Comparison of ENCODE assay signal across 8 cellular contexts in the genomic region with DNA sequence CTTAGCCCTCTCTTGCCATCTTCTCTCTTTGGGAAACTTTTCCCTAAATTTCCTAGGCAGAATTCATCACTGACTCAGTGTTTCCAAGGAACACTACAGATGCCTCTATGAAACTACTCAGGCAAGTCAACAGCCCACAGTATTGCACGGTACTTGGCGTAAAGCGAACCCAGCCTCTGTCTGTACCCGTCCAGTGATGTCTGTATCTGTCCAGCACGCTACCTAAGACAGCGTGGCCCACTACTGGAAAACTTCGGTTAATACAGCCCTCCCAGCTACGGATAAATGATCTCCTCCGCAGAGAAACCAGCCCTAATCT. TPM values are rescaled to one million over a fixed set of nuclear protein-coding genes. Genes with fewer than 3 reads are reported as not detected.
DNase-seq lines count a peak whose midpoint lies in the region; ATAC-seq and TF ChIP-seq lines count a peak whose summit lies in the region.

No MANE protein-coding gene starts in this region.

- DNase-seq in activated naive CD4-positive, alpha-beta T cell treated with anti-CD3 and anti-CD28 coated beads, Interleukin-2, amount 10 ng/mL, durations not matched to agents 7 days and 5 days = no peak
- DNase-seq in activated naive CD4-positive, alpha-beta T cell (lab: John Stamatoyannopoulos, UW) = no peak
- no peak for DNase-seq in activated naive CD4-positive, alpha-beta T cell treated with anti-CD3 and anti-CD28 coated beads, Interleukin-2, amount 50 U/mL, for 72 hours (ENCODE audit: low spot score in 2 of 2)
- DNase-seq in hepatic stellate cell (ENCODE audit: low spot score) = peak; percentile 49
- DNase-seq in superior temporal gyrus (ENCODE audit: extremely low spot score) = no peak
- no peak for DNase-seq in GM20000 (ENCODE audit: low spot score)

- H3K27ac ChIP-seq in skin epidermis = peak overlapping the region in 20 of 21 experiments; percentile 20 to 93 (median 84)

- TF ChIP-seq CTCF in GM20000 (IDR thresholded peaks at IDR 0.05; ENCODE audit: extremely low read depth, missing control alignments) = no peak

- CTCF ChIA-PET in activated naive CD4-positive, alpha-beta T cell treated with anti-CD3 and anti-CD28 coated beads, Interleukin-2, amount 10 ng/mL, durations not matched to agents 7 days and 5 days (lab: Charles Lee) = interaction anchor here (1.4 to 1.6 kb wide), 2 partner anchors 9 to 33 kb away, joined by 3 to 4 read pairs; no protein-coding TSS in a partner anchor

- no peaks in the 10 kb centered on the region for H3K9me3 Mint-ChIP-seq in activated naive CD4-positive, alpha-beta T cell treated with anti-CD3 and anti-CD28 coated beads, Interleukin-2, amount 10 ng/mL, durations not matched to agents 7 days and 5 days
- no peaks in the 10 kb centered on the region for H3K9me3 Mint-ChIP-seq in activated naive CD4-positive, alpha-beta T cell treated with anti-CD3 and anti-CD28 coated beads, Interleukin-2, amount 50 U/mL, for 72 hours

- ATAC-seq in HG03378 (IDR thresholded peaks at IDR 0.05; ENCODE audit: unreplicated experiment) = peak; percentile 26
- ATAC-seq in activated naive CD4-positive, alpha-beta T cell treated with anti-CD3 and anti-CD28 coated beads, Interleukin-2, amount 50 U/mL, for 72 hours = peak; percentile 48

- H3K4me3 ChIP-seq in skin epidermis = peak overlapping the region; percentile 74 to 98 (median 89)

- peak overlapping the region; percentile 95 for H3K4me3 Mint-ChIP-seq in activated naive CD4-positive, alpha-beta T cell treated with anti-CD3 and anti-CD28 coated beads, Interleukin-2, amount 10 ng/mL, durations not matched to agents 7 days and 5 days

- H3K27me3 Mint-ChIP-seq in activated naive CD4-positive, alpha-beta T cell treated with anti-CD3 and anti-CD28 coated beads, Interleukin-2, amount 10 ng/mL, durations not matched to agents 7 days and 5 days = peaks cover 17% of the 10 kb centered on the region

- H3K4me1 Mint-ChIP-seq in activated naive CD4-positive, alpha-beta T cell treated with anti-CD3 and anti-CD28 coated beads, Interleukin-2, amount 10 ng/mL, durations not matched to agents 7 days and 5 days = peaks cover 35% of the 10 kb centered on the region

- H3K36me3 Mint-ChIP-seq in activated naive CD4-positive, alpha-beta T cell treated with anti-CD3 and anti-CD28 coated beads, Interleukin-2, amount 10 ng/mL, durations not matched to agents 7 days and 5 days = peaks cover 7% of the 10 kb centered on the region
- H3K36me3 Mint-ChIP-seq in activated naive CD4-positive, alpha-beta T cell treated with anti-CD3 and anti-CD28 coated beads, Interleukin-2, amount 50 U/mL, for 72 hours = peaks cover 19 to 20% of the 10 kb centered on the region in 2 donors

- H3K27ac Mint-ChIP-seq in activated naive CD4-positive, alpha-beta T cell treated with anti-CD3 and anti-CD28 coated beads, Interleukin-2, amount 10 ng/mL, durations not matched to agents 7 days and 5 days = peak overlapping the region; percentile 92
- H3K27ac Mint-ChIP-seq in activated naive CD4-positive, alpha-beta T cell treated with anti-CD3 and anti-CD28 coated beads, Interleukin-2, amount 50 U/mL, for 72 hours = peak overlapping the region; percentile 93 to 94

RNA-seq across cellular contexts. Expression of a gene that starts 0.5 kb away (rescaled TPM):
- 10 to 100 TPM; 52.3 to 54.1 TPM for total RNA-seq in activated naive CD4-positive, alpha-beta T cell treated with anti-CD3 and anti-CD28 coated beads, Interleukin-2, amount 50 U/mL, for 72 hours

RNA-seq across cellular contexts. Expression of a gene that starts 34.6 kb away (rescaled TPM):
- 10 to 100 TPM; 39.0 to 57.1 TPM for total RNA-seq in activated naive CD4-positive, alpha-beta T cell treated with anti-CD3 and anti-CD28 coated beads, Interleukin-2, amount 50 U/mL, for 72 hours

RNA-seq across cellular contexts. Expression of a gene that starts 41.2 kb away (rescaled TPM):
- 1 to 10 TPM in 1 of 2 donors, not detected in 1; 1.7 TPM for total RNA-seq in activated naive CD4-positive, alpha-beta T cell treated with anti-CD3 and anti-CD28 coated beads, Interleukin-2, amount 50 U/mL, for 72 hours
